In the genomic region with DNA sequence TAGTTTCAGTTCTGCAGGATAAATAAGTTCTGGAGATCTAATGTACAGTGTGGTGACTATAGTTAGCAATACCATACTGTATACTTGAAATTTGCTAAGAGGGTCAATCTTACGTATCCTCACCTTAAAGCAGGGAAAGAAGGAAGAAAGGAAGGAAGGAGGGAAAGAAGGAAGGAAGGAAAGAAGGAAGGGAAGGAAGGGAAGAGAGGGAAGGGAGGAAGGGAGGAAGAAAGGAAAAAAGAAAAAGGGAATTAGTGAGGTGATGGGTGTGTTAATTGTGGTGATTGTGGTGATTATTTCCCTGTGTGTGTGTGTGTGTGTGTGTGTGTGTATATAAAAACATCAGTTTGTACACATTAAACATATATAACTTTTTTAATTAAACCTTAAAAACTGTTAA, we compare ENCODE assay signal across 1 cellular context.
TF ChIP-seq lines count a peak whose summit lies in the region.

No MANE protein-coding gene starts in this region.

TF ChIP-seq in HepG2, 621 proteins besides CTCF, POLR2A, EP300 and RAD21 (continued from another document):
- TF ChIP-seq, protein P1, sequence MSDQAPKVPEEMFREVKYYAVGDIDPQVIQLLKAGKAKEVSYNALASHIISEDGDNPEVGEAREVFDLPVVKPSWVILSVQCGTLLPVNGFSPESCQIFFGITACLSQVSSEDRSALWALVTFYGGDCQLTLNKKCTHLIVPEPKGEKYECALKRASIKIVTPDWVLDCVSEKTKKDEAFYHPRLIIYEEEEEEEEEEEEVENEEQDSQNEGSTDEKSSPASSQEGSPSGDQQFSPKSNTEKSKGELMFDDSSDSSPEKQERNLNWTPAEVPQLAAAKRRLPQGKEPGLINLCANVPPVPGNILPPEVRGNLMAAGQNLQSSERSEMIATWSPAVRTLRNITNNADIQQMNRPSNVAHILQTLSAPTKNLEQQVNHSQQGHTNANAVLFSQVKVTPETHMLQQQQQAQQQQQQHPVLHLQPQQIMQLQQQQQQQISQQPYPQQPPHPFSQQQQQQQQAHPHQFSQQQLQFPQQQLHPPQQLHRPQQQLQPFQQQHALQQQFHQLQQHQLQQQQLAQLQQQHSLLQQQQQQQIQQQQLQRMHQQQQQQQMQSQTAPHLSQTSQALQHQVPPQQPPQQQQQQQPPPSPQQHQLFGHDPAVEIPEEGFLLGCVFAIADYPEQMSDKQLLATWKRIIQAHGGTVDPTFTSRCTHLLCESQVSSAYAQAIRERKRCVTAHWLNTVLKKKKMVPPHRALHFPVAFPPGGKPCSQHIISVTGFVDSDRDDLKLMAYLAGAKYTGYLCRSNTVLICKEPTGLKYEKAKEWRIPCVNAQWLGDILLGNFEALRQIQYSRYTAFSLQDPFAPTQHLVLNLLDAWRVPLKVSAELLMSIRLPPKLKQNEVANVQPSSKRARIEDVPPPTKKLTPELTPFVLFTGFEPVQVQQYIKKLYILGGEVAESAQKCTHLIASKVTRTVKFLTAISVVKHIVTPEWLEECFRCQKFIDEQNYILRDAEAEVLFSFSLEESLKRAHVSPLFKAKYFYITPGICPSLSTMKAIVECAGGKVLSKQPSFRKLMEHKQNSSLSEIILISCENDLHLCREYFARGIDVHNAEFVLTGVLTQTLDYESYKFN (CRISPR knock-in tag; conservative IDR thresholded peaks at IDR 0.05): no peak
- TF ChIP-seq ZNF235 (CRISPR knock-in tag; IDR thresholded peaks at IDR 0.05; ENCODE audit: borderline replicate concordance) (no peak), HNRNPK (IDR thresholded peaks at IDR 0.05; ENCODE audit: low read depth, low read length, poor library complexity, severe bottlenecking) (peak; percentile 37)
TF ChIP-seq in HepG2: peak in this region for 2.
